Comparison of ENCODE assay signal across 8 cellular contexts in the genomic region with DNA sequence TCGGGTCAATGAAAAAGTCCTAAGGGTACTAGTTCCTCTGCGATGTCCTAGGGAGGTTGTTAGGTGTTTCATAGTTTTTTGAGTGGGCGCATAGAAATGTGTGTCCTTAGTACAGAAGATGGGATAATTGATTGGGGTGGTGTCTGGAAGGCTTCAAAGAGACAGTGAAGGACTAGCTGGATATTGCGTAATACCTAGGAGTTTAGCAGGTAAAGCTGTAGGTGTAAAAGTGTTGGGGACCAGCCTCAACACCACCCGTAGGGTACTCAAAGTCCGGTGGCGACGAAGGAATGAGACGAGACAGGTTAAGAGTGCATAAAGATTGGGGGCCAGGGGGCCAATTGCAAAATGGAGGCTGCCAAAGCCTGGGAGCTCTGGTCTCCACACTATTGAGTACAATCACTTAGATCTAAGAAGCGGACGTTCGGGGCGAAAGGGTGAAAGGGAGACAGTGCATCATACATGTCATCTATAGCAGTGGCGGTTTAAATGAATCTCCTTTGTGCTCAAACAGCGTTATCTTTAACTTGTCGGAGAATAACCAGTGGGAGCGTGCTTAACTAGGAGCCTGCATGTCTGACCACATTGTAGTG. TPM values are rescaled to one million over a fixed set of nuclear protein-coding genes. Genes with fewer than 3 reads are reported as not detected.
DNase-seq lines count a peak whose midpoint lies in the region; ATAC-seq and TF ChIP-seq lines count a peak whose summit lies in the region.

No MANE protein-coding gene starts in this region.

- peak overlapping the region; percentile 99 for H3K4me3 ChIP-seq in neural cell (ENCODE audit: low read length)

- peaks cover 32% of the 10 kb centered on the region for H3K79me2 ChIP-seq in neural cell (replicated peaks; ENCODE audit: insufficient read depth, low read length)

- no peak for TF ChIP-seq EP300 in neural cell (conservative IDR thresholded peaks at IDR 0.05; ENCODE audit: poor library complexity, severe bottlenecking)

- no peak for ATAC-seq in CD4-positive, alpha-beta T cell (ENCODE audit: poor library complexity)
- no peak for ATAC-seq in effector memory CD8-positive, alpha-beta T cell (replicated peaks)
- ATAC-seq in HG03354 (IDR thresholded peaks at IDR 0.05; ENCODE audit: poor library complexity, severe bottlenecking, unreplicated experiment), result no peak

- no peaks in the 10 kb centered on the region for H3K9me3 ChIP-seq in CD4-positive, alpha-beta T cell (ENCODE audit: control insufficient read depth, low read length)
- H3K9me3 ChIP-seq in neural cell (ENCODE audit: low read length), result no peaks in the 10 kb centered on the region

- POLR2A ChIA-PET in CD4-positive, alpha-beta T cell (lab: Charles Lee), result interaction anchor here (2.4 kb wide), 1 partner anchor 13 kb away, joined by 25 read pairs; no protein-coding TSS in a partner anchor

- no peak for TF ChIP-seq RAD21 in neural cell (conservative IDR thresholded peaks at IDR 0.05)

- no peak for TF ChIP-seq CTCF in CD4-positive, alpha-beta T cell (IDR thresholded peaks at IDR 0.05)
- no peak for TF ChIP-seq CTCF in neural cell (IDR thresholded peaks at IDR 0.05; ENCODE audit: poor library complexity, severe bottlenecking)

- H3K9ac ChIP-seq in neural cell (ENCODE audit: low read length), result peak overlapping the region; percentile 75

- H3K4me1 Mint-ChIP-seq in CD4-positive, alpha-beta T cell (ENCODE audit: low read depth), result peaks cover 84% of the 10 kb centered on the region
- H3K4me1 Mint-ChIP-seq in effector memory CD8-positive, alpha-beta T cell (ENCODE audit: low read depth in 2 of 2), result peaks cover 55 to 57% of the 10 kb centered on the region in 2 donors

- CTCF ChIA-PET in CD4-positive, alpha-beta T cell (lab: Charles Lee), result no interaction called here

- intact Hi-C loops in CD4-positive, alpha-beta T cell (cut with DNase I, micrococcal nuclease), result loop anchor here (2.0 kb wide), 1 partner anchor 283 kb away; a partner anchor contains a TSS

- H3K27me3 Mint-ChIP-seq in CD4-positive, alpha-beta T cell, result no peaks in the 10 kb centered on the region
- no peaks in the 10 kb centered on the region for H3K27me3 Mint-ChIP-seq in effector memory CD8-positive, alpha-beta T cell

- peak overlapping the region; percentile 40 for H3K27ac Mint-ChIP-seq in CD4-positive, alpha-beta T cell
- H3K27ac Mint-ChIP-seq in effector memory CD8-positive, alpha-beta T cell, result peak overlapping the region; percentile 97 to 98

- peaks cover 2% of the 10 kb centered on the region for H3K9me3 Mint-ChIP-seq in CD4-positive, alpha-beta T cell
- no peaks in the 10 kb centered on the region for H3K9me3 Mint-ChIP-seq in effector memory CD8-positive, alpha-beta T cell

- no peaks in the 10 kb centered on the region for H3K36me3 ChIP-seq in neural cell (ENCODE audit: insufficient read depth, low read length)

- H3K36me3 Mint-ChIP-seq in CD4-positive, alpha-beta T cell (ENCODE audit: low read depth), result peaks cover 27% of the 10 kb centered on the region
- H3K36me3 Mint-ChIP-seq in effector memory CD8-positive, alpha-beta T cell (ENCODE audit: insufficient read depth), result peaks cover 24% of the 10 kb centered on the region

- peak overlapping the region; percentile 81 for H3K4me3 Mint-ChIP-seq in CD4-positive, alpha-beta T cell
- peak overlapping the region; percentile 90 to 94 for H3K4me3 Mint-ChIP-seq in effector memory CD8-positive, alpha-beta T cell

- no peaks in the 10 kb centered on the region for H4K20me1 ChIP-seq in neural cell (ENCODE audit: insufficient read depth)

- peak overlapping the region; percentile 30 for H2AFZ ChIP-seq in neural cell (ENCODE audit: low read depth, low read length)

- no peak overlapping the region for H3K27ac ChIP-seq in CD4-positive, alpha-beta T cell (ENCODE audit: low read depth, low read length)
- no peak overlapping the region for H3K27ac ChIP-seq in neural cell (ENCODE audit: low read length)

- DNase-seq in CD4-positive, alpha-beta T cell, result no peak
- peak; percentile 11 for DNase-seq in NAMALWA (ENCODE audit: low spot score)
- DNase-seq in effector memory CD8-positive, alpha-beta T cell, result no peak
- DNase-seq in NK-92 (lab: John Stamatoyannopoulos, UW; ENCODE audit: unreplicated experiment), result no peak
- DNase-seq in NOMO-1 (lab: John Stamatoyannopoulos, UW; ENCODE audit: unreplicated experiment in 2 of 2), result no peak
- no peak for DNase-seq in stimulated activated CD4-positive, alpha-beta T cell treated with anti-CD3 and anti-CD28 coated beads, Interleukin-4, amount 100 ng/mL, for 4 hours

- no peaks in the 10 kb centered on the region for H3K27me3 ChIP-seq in CD4-positive, alpha-beta T cell (ENCODE audit: control insufficient read depth, insufficient read depth, low read length)
- H3K27me3 ChIP-seq in neural cell (ENCODE audit: insufficient read depth, low read depth, low read length), result no peaks in the 10 kb centered on the region

- H3K4me2 ChIP-seq in neural cell (ENCODE audit: low read length), result peak overlapping the region; percentile 36

- no peaks in the 10 kb centered on the region for H3K9me2 ChIP-seq in neural cell (ENCODE audit: insufficient read depth, low read length)

- no peaks in the 10 kb centered on the region for H3F3A ChIP-seq in neural cell (ENCODE audit: insufficient read depth, low read length, poor library complexity, severe bottlenecking)

TF ChIP-seq in neural cell, 6 proteins besides CTCF, POLR2A, EP300 and RAD21:
- no peak for TF ChIP-seq MXI1 (conservative IDR thresholded peaks at IDR 0.05; ENCODE audit: poor library complexity, severe bottlenecking)
- TF ChIP-seq TAF1 (IDR thresholded peaks at IDR 0.05; ENCODE audit: low read depth), result no peak
- no peak for TF ChIP-seq EZH2 (IDR thresholded peaks at IDR 0.05; ENCODE audit: borderline replicate concordance, insufficient read depth, low read length, poor library complexity, severe bottlenecking)
- no peak for TF ChIP-seq SMC3 (conservative IDR thresholded peaks at IDR 0.05; ENCODE audit: poor library complexity)
- TF ChIP-seq, protein P1, sequence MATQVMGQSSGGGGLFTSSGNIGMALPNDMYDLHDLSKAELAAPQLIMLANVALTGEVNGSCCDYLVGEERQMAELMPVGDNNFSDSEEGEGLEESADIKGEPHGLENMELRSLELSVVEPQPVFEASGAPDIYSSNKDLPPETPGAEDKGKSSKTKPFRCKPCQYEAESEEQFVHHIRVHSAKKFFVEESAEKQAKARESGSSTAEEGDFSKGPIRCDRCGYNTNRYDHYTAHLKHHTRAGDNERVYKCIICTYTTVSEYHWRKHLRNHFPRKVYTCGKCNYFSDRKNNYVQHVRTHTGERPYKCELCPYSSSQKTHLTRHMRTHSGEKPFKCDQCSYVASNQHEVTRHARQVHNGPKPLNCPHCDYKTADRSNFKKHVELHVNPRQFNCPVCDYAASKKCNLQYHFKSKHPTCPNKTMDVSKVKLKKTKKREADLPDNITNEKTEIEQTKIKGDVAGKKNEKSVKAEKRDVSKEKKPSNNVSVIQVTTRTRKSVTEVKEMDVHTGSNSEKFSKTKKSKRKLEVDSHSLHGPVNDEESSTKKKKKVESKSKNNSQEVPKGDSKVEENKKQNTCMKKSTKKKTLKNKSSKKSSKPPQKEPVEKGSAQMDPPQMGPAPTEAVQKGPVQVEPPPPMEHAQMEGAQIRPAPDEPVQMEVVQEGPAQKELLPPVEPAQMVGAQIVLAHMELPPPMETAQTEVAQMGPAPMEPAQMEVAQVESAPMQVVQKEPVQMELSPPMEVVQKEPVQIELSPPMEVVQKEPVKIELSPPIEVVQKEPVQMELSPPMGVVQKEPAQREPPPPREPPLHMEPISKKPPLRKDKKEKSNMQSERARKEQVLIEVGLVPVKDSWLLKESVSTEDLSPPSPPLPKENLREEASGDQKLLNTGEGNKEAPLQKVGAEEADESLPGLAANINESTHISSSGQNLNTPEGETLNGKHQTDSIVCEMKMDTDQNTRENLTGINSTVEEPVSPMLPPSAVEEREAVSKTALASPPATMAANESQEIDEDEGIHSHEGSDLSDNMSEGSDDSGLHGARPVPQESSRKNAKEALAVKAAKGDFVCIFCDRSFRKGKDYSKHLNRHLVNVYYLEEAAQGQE (IDR thresholded peaks at IDR 0.05; ENCODE audit: borderline replicate concordance), result no peak
- TF ChIP-seq POLR2AphosphoS5 (IDR thresholded peaks at IDR 0.05), result no peak

RNA-seq across cellular contexts. Expression of a gene that starts 1.0 kb away (rescaled TPM):
- total RNA-seq in CD4-positive, alpha-beta T cell, result 10 to 100 TPM; 25.6 to 29.2 TPM
- 20.6 and 21.8 TPM in 2 replicates for polyA plus RNA-seq in neural cell
- polyA minus RNA-seq in neural cell, result 35.8 and 42.6 TPM in 2 replicates

RNA-seq across cellular contexts. Expression of a gene that starts 1.1 kb away (rescaled TPM):
- 1 to 10 TPM; 4.9 to 6.1 TPM for total RNA-seq in CD4-positive, alpha-beta T cell
- polyA plus RNA-seq in neural cell, result 13.2 and 14.6 TPM in 2 replicates
- polyA minus RNA-seq in neural cell, result 53.1 and 55.3 TPM in 2 replicates
